ENCODE assay signal across 11 cellular contexts in genomic region chr15:41258706-41259471, GRCh38. TPM values are rescaled to one million over a fixed set of nuclear protein-coding genes. Genes with fewer than 3 reads are reported as not detected.
DNase-seq lines count a peak whose midpoint lies in the region; ATAC-seq and TF ChIP-seq lines count a peak whose summit lies in the region.
"Had no signal": no experiment of that assay in that cellular context is flagged by ENCODE, and none has a peak within 500 bp of the region (broad histone marks: within the 10 kb centered on the region; RNA-seq: fewer than 3 reads in every experiment).

No MANE protein-coding gene starts in this region.

- H3K36me3 Mint-ChIP-seq in chondrocyte (ENCODE audit: low read depth), result peaks cover 21% of the 10 kb centered on the region

- H3K27ac ChIP-seq in C4-2B, result peak overlapping the region; percentile 46; the same call in 1 of the 2 replicates

- DNase-seq in LoVo (ENCODE audit: low spot score) (peak; percentile 26), chondrocyte (ENCODE audit: low spot score) (no peak), mucosa of gallbladder (ENCODE audit: low spot score) (peak; percentile 35), retina (no peak), DMS79 treated with DMSO at 0.1 percent for 48 hours (lab: John Stamatoyannopoulos, UW) (no peak)
- DNase-seq: activated T-cell treated with anti-CD3 and anti-CD28 coated beads for 4 hours, DMS79, NCI-H774 had no signal

- H3K27ac Mint-ChIP-seq in chondrocyte (ENCODE audit: unreplicated experiment), result peak overlapping the region; percentile 23

- H3K9me3 Mint-ChIP-seq in chondrocyte (ENCODE audit: low read depth), result no peaks in the 10 kb centered on the region

- no peak overlapping the region for H3K4me3 Mint-ChIP-seq in chondrocyte (ENCODE audit: unreplicated experiment)

- no peaks in the 10 kb centered on the region for H3K27me3 Mint-ChIP-seq in chondrocyte (ENCODE audit: low read depth)

- H3K4me1 Mint-ChIP-seq in chondrocyte (ENCODE audit: low read depth), result peaks cover 11% of the 10 kb centered on the region

- TF ChIP-seq CTCF in C4-2B (conservative IDR thresholded peaks at IDR 0.05), result no peak
- no peak for TF ChIP-seq CTCF in chondrocyte (IDR thresholded peaks at IDR 0.05)

- no peak for ATAC-seq in GM19351 (IDR thresholded peaks at IDR 0.05; ENCODE audit: unreplicated experiment)
- no peak for ATAC-seq in GM18520 (IDR thresholded peaks at IDR 0.05; ENCODE audit: unreplicated experiment)

RNA-seq across cellular contexts. Expression of gene CHP1, which starts 27.8 kb away (rescaled TPM):
- total RNA-seq in chondrocyte (63.6 to 80.0 TPM (median 77.0 TPM) in 3 replicates), mucosa of gallbladder (290 TPM)

RNA-seq across cellular contexts. Expression of gene EXD1, which starts 28.3 kb away (rescaled TPM):
- not detected in 3 replicates for total RNA-seq in chondrocyte
- total RNA-seq in mucosa of gallbladder, result 0.12 TPM

Comparison
In these comparisons a context has a peak if more than half of its experiments do, and no peak if none do; other contexts are left out.
1. DNase-seq: peak in LoVo (single experiment) and mucosa of gallbladder (single experiment); none in chondrocyte (single experiment), retina (single experiment) and DMS79 treated with DMSO at 0.1 percent for 48 hours (single experiment).